Comparison of ENCODE assay signal across 1 cellular context in the genomic region with DNA sequence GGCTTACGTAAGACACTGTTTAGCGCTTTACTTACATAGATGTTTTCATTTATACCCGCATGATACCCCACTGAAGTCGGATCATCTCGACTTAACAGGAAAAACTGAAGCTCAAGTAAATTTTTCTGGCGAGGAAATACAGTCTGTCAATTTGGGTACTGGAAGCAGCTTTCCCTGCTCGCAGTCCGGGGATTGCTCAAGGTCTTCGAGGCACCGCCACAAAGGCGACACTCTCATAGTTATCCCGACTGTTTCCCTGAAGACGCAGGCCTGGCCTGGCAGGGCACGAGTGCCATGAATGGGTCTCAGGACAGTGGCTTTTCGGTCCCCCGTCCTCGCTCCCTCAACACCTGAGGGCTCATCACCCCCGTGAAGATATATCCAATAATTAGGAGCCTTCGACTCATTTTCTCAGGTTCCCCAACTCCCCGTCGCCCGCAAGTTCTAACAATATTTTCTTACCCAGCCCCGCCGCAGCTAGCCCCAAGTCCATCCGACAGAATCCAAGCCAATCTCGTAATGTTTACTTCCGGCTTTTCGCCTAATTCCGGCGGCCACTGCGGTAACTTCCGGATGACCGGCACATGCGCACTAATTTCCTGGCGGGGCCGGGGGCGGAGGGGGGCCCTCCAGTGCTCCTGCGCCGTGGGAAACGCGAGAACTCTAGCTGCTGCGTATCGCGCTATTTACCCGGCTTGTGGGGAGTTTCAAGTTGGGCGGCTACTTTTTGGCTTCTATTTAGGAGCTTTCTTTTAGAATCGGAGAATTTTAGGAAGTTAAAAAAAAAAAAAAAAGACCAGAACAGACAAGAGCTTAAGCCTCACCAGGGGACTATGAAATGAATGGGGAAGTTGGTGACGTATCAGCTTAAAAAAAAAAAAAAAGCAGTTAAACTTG.
A peak's percentile ranks its signal among the peaks of the same experiment; 100 is the strongest.
TF ChIP-seq lines count a peak whose summit lies in the region.

Gene SLU7, minus strand, starts transcription at position 521 of the 897 bp plus-strand sequence. CDS start 3,787 bp downstream, outside the sequence.

TF ChIP-seq in K562, 482 proteins besides CTCF, POLR2A, EP300 and RAD21 (continued from another document and continues in another):
- no peak for TF ChIP-seq ZNF740 (CRISPR knock-in tag; IDR thresholded peaks at IDR 0.05)
- TF ChIP-seq ZNF740 (tag; IDR thresholded peaks at IDR 0.05) = no peak; a peak in 1 of 4 replicates
- no peak for TF ChIP-seq CBX1 (IDR thresholded peaks at IDR 0.05; ENCODE audit: low read depth)
- TF ChIP-seq RNF2 (IDR thresholded peaks at IDR 0.05) = no peak
- TF ChIP-seq, protein P1, sequence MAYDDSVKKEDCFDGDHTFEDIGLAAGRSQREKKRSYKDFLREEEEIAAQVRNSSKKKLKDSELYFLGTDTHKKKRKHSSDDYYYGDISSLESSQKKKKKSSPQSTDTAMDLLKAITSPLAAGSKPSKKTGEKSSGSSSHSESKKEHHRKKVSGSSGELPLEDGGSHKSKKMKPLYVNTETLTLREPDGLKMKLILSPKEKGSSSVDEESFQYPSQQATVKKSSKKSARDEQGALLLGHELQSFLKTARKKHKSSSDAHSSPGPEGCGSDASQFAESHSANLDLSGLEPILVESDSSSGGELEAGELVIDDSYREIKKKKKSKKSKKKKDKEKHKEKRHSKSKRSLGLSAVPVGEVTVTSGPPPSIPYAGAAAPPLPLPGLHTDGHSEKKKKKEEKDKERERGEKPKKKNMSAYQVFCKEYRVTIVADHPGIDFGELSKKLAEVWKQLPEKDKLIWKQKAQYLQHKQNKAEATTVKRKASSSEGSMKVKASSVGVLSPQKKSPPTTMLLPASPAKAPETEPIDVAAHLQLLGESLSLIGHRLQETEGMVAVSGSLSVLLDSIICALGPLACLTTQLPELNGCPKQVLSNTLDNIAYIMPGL (CRISPR knock-in tag; IDR thresholded peaks at IDR 0.05) = no peak
- TF ChIP-seq TOE1 (IDR thresholded peaks at IDR 0.05; ENCODE audit: borderline replicate concordance) = no peak
- no peak for TF ChIP-seq TOE1 (CRISPR knock-in tag; IDR thresholded peaks at IDR 0.05; ENCODE audit: borderline replicate concordance, low read depth)
- TF ChIP-seq CXXC5 (CRISPR knock-in tag; IDR thresholded peaks at IDR 0.05) = peak; percentile 75
- TF ChIP-seq ZBTB2 (IDR thresholded peaks at IDR 0.05) = peak; percentile 70; the same call in 1 of the 2 replicates
- TF ChIP-seq NCOR1 (IDR thresholded peaks at IDR 0.05) = no peak
- TF ChIP-seq TRIM28 (IDR thresholded peaks at IDR 0.05) = no peak; the same call in 1 of the 2 replicates
- TF ChIP-seq, protein P2, sequence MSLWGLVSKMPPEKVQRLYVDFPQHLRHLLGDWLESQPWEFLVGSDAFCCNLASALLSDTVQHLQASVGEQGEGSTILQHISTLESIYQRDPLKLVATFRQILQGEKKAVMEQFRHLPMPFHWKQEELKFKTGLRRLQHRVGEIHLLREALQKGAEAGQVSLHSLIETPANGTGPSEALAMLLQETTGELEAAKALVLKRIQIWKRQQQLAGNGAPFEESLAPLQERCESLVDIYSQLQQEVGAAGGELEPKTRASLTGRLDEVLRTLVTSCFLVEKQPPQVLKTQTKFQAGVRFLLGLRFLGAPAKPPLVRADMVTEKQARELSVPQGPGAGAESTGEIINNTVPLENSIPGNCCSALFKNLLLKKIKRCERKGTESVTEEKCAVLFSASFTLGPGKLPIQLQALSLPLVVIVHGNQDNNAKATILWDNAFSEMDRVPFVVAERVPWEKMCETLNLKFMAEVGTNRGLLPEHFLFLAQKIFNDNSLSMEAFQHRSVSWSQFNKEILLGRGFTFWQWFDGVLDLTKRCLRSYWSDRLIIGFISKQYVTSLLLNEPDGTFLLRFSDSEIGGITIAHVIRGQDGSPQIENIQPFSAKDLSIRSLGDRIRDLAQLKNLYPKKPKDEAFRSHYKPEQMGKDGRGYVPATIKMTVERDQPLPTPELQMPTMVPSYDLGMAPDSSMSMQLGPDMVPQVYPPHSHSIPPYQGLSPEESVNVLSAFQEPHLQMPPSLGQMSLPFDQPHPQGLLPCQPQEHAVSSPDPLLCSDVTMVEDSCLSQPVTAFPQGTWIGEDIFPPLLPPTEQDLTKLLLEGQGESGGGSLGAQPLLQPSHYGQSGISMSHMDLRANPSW (CRISPR knock-in tag; IDR thresholded peaks at IDR 0.05) = no peak
- TF ChIP-seq ZNF280B (CRISPR knock-in tag; IDR thresholded peaks at IDR 0.05) = no peak
- no peak for TF ChIP-seq NUFIP1 (IDR thresholded peaks at IDR 0.05; ENCODE audit: partially characterized antibody)
- no peak for TF ChIP-seq ZNF76 (CRISPR knock-in tag; IDR thresholded peaks at IDR 0.05; ENCODE audit: borderline replicate concordance)
- no peak for TF ChIP-seq ZNF274 (IDR thresholded peaks at IDR 0.05; ENCODE audit: borderline replicate concordance, low read depth, low read length)
- no peak for TF ChIP-seq ZKSCAN3 (CRISPR knock-in tag; IDR thresholded peaks at IDR 0.05)
- no peak for TF ChIP-seq SMARCA4 (IDR thresholded peaks at IDR 0.05)
- TF ChIP-seq ETV5 (CRISPR knock-in tag; IDR thresholded peaks at IDR 0.05; ENCODE audit: low read depth) = peak; percentile 76; the same call in 1 of the 2 replicates
- peak; percentile 96 to 97 for TF ChIP-seq NRF1 (conservative IDR thresholded peaks at IDR 0.05 in 1 of 2, IDR thresholded peaks at IDR 0.05 in 1 of 2)
- peak; percentile 80; the same call in 1 of the 2 replicates for TF ChIP-seq LCOR (CRISPR knock-in tag; IDR thresholded peaks at IDR 0.05)
- peak; percentile 89 for TF ChIP-seq POLR2AphosphoS5 (IDR thresholded peaks at IDR 0.05; ENCODE audit: control insufficient read depth, insufficient read depth, low read depth, low read length)
- no peak for TF ChIP-seq ZNF445 (CRISPR knock-in tag; IDR thresholded peaks at IDR 0.05; ENCODE audit: low read depth)
- no peak for TF ChIP-seq DPF2 (IDR thresholded peaks at IDR 0.05)
- TF ChIP-seq HDAC8 (tag; IDR thresholded peaks at IDR 0.05) = no peak
- no peak for TF ChIP-seq HDAC2 (IDR thresholded peaks at IDR 0.05)
- no peak for TF ChIP-seq XRCC5 (IDR thresholded peaks at IDR 0.05; ENCODE audit: low read depth, low read length)
- no peak for TF ChIP-seq HDAC6 (IDR thresholded peaks at IDR 0.05; ENCODE audit: low read depth, low read length)
- no peak for TF ChIP-seq CREB3 (tag; conservative IDR thresholded peaks at IDR 0.05; ENCODE audit: low read depth)
- no peak for TF ChIP-seq SAFB2 (IDR thresholded peaks at IDR 0.05; ENCODE audit: borderline replicate concordance, low read depth, low read length, severe bottlenecking)
- peak; percentile 66 for TF ChIP-seq EP400 (IDR thresholded peaks at IDR 0.05)
- peak; percentile 13; the same call in 1 of the 2 replicates for TF ChIP-seq TAF7 (tag; IDR thresholded peaks at IDR 0.05)
- no peak for TF ChIP-seq NFRKB (IDR thresholded peaks at IDR 0.05; ENCODE audit: low read depth)
- TF ChIP-seq, protein P3, sequence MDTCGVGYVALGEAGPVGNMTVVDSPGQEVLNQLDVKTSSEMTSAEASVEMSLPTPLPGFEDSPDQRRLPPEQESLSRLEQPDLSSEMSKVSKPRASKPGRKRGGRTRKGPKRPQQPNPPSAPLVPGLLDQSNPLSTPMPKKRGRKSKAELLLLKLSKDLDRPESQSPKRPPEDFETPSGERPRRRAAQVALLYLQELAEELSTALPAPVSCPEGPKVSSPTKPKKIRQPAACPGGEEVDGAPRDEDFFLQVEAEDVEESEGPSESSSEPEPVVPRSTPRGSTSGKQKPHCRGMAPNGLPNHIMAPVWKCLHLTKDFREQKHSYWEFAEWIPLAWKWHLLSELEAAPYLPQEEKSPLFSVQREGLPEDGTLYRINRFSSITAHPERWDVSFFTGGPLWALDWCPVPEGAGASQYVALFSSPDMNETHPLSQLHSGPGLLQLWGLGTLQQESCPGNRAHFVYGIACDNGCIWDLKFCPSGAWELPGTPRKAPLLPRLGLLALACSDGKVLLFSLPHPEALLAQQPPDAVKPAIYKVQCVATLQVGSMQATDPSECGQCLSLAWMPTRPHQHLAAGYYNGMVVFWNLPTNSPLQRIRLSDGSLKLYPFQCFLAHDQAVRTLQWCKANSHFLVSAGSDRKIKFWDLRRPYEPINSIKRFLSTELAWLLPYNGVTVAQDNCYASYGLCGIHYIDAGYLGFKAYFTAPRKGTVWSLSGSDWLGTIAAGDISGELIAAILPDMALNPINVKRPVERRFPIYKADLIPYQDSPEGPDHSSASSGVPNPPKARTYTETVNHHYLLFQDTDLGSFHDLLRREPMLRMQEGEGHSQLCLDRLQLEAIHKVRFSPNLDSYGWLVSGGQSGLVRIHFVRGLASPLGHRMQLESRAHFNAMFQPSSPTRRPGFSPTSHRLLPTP (IDR thresholded peaks at IDR 0.05; ENCODE audit: borderline replicate concordance, extremely low read depth, insufficient read length) = no peak
- no peak for TF ChIP-seq ZNF12 (CRISPR knock-in tag; IDR thresholded peaks at IDR 0.05)
- no peak for TF ChIP-seq MCM2 (IDR thresholded peaks at IDR 0.05; ENCODE audit: low read depth)
- TF ChIP-seq ZNF668 (CRISPR knock-in tag; IDR thresholded peaks at IDR 0.05) = no peak
- TF ChIP-seq ZNF253 (CRISPR knock-in tag; conservative IDR thresholded peaks at IDR 0.05) = no peak
- peak; percentile 26; the same call in 1 of the 2 replicates for TF ChIP-seq JUND (IDR thresholded peaks at IDR 0.05; ENCODE audit: borderline replicate concordance, low read depth, low read length)
- TF ChIP-seq JUND (tag; IDR thresholded peaks at IDR 0.05; ENCODE audit: borderline replicate concordance, low read depth, low read length) = no peak
- TF ChIP-seq, protein P4, sequence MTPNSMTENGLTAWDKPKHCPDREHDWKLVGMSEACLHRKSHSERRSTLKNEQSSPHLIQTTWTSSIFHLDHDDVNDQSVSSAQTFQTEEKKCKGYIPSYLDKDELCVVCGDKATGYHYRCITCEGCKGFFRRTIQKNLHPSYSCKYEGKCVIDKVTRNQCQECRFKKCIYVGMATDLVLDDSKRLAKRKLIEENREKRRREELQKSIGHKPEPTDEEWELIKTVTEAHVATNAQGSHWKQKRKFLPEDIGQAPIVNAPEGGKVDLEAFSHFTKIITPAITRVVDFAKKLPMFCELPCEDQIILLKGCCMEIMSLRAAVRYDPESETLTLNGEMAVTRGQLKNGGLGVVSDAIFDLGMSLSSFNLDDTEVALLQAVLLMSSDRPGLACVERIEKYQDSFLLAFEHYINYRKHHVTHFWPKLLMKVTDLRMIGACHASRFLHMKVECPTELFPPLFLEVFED (CRISPR knock-in tag; conservative IDR thresholded peaks at IDR 0.05) = no peak
- TF ChIP-seq SIRT6 (IDR thresholded peaks at IDR 0.05; ENCODE audit: low read depth, low read length) = no peak
- no peak for TF ChIP-seq CCAR2 (IDR thresholded peaks at IDR 0.05; ENCODE audit: low read depth, low read length)
- TF ChIP-seq ZFX (CRISPR knock-in tag; IDR thresholded peaks at IDR 0.05) = peak; percentile 70
- no peak for TF ChIP-seq ZFP36 (IDR thresholded peaks at IDR 0.05; ENCODE audit: low read depth, low read length, partially characterized antibody)
- no peak for TF ChIP-seq ZNF639 (CRISPR knock-in tag; conservative IDR thresholded peaks at IDR 0.05 in 1 of 2, IDR thresholded peaks at IDR 0.05 in 1 of 2)
- no peak for TF ChIP-seq HNRNPH1 (optimal IDR thresholded peaks at IDR 0.05; ENCODE audit: low read depth, low read length)
- TF ChIP-seq EHMT2 (IDR thresholded peaks at IDR 0.05) = no peak
- no peak for TF ChIP-seq WHSC1 (IDR thresholded peaks at IDR 0.05; ENCODE audit: low read length)
- no peak for TF ChIP-seq MYBL2 (IDR thresholded peaks at IDR 0.05; ENCODE audit: low read depth)
- TF ChIP-seq MYBL2 (CRISPR knock-in tag; IDR thresholded peaks at IDR 0.05; ENCODE audit: borderline replicate concordance) = no peak
- peak; percentile 75; the same call in 1 of the 2 replicates for TF ChIP-seq PHF8 (IDR thresholded peaks at IDR 0.05; ENCODE audit: borderline replicate concordance, low read length)
- no peak for TF ChIP-seq SMARCB1 (IDR thresholded peaks at IDR 0.05; ENCODE audit: insufficient read length, low read depth)
- TF ChIP-seq ZNF408 (CRISPR knock-in tag; IDR thresholded peaks at IDR 0.05; ENCODE audit: low read depth) = no peak
